In genomic region chr12:53071591-53072551, GRCh38 we compare ENCODE assay signal across 9 cellular contexts. TPM values are rescaled to one million over a fixed set of nuclear protein-coding genes. Genes with fewer than 3 reads are reported as not detected.
DNase-seq lines count a peak whose midpoint lies in the region; ATAC-seq and TF ChIP-seq lines count a peak whose summit lies in the region.
"Had no signal": no experiment of that assay in that cellular context is flagged by ENCODE, and none has a peak within 500 bp of the region (broad histone marks: within the 10 kb centered on the region; RNA-seq: fewer than 3 reads in every experiment).

No MANE protein-coding gene starts in this region.

- no peak overlapping the region for H3K4me3 Mint-ChIP-seq in WTC11
- no peak overlapping the region for H3K4me3 Mint-ChIP-seq in activated CD8-positive, alpha-beta memory T cell treated with anti-CD3 and anti-CD28 coated beads, Interleukin-2, amount 10 ng/mL, durations not matched to agents 7 days and 5 days

- no peak overlapping the region for H3K27ac Mint-ChIP-seq in WTC11
- no peak overlapping the region for H3K27ac Mint-ChIP-seq in activated CD8-positive, alpha-beta memory T cell treated with anti-CD3 and anti-CD28 coated beads, Interleukin-2, amount 10 ng/mL, durations not matched to agents 7 days and 5 days

- peaks cover 28% of the 10 kb centered on the region for H3K4me1 Mint-ChIP-seq in WTC11
- H3K4me1 Mint-ChIP-seq in activated CD8-positive, alpha-beta memory T cell treated with anti-CD3 and anti-CD28 coated beads, Interleukin-2, amount 10 ng/mL, durations not matched to agents 7 days and 5 days: peaks cover 2% of the 10 kb centered on the region

- CTCF ChIA-PET in WTC11 (lab: Charles Lee): interaction anchor here (1.0 to 7.8 kb wide), 10 partner anchors 11 to 250 kb away, joined by 3 to 97 read pairs (median 12); partner anchors contain the start of genes AAAS, IGFBP6, SOAT2 and TNS2
- CTCF ChIA-PET in activated CD8-positive, alpha-beta memory T cell treated with anti-CD3 and anti-CD28 coated beads, Interleukin-2, amount 10 ng/mL, durations not matched to agents 7 days and 5 days (lab: Charles Lee): interaction anchor here (0.8 to 1.6 kb wide), 7 partner anchors 14 to 250 kb away, joined by 3 to 4 read pairs (median 3); partner anchors contain the start of gene AAAS

- ATAC-seq in WTC11 (no peak), Right ventricle myocardium superior (ENCODE audit: poor library complexity) (peak; percentile 67)
- ATAC-seq in activated CD8-positive, alpha-beta memory T cell treated with anti-CD3 and anti-CD28 coated beads, Interleukin-2, amount 10 ng/mL, durations not matched to agents 7 days and 5 days: no peak

- no peaks in the 10 kb centered on the region; the same call in none of the 2 replicates for H3K27me3 Mint-ChIP-seq in WTC11 (ENCODE audit: low read depth)
- H3K27me3 Mint-ChIP-seq in activated CD8-positive, alpha-beta memory T cell treated with anti-CD3 and anti-CD28 coated beads, Interleukin-2, amount 10 ng/mL, durations not matched to agents 7 days and 5 days: no peaks in the 10 kb centered on the region

- no peaks in the 10 kb centered on the region for H3K9me3 Mint-ChIP-seq in WTC11
- no peaks in the 10 kb centered on the region for H3K9me3 Mint-ChIP-seq in activated CD8-positive, alpha-beta memory T cell treated with anti-CD3 and anti-CD28 coated beads, Interleukin-2, amount 10 ng/mL, durations not matched to agents 7 days and 5 days (ENCODE audit: low read depth)

- H3K36me3 Mint-ChIP-seq in WTC11: peaks cover 12% of the 10 kb centered on the region; the same call in 1 of the 2 replicates
- peaks cover 12% of the 10 kb centered on the region for H3K36me3 Mint-ChIP-seq in activated CD8-positive, alpha-beta memory T cell treated with anti-CD3 and anti-CD28 coated beads, Interleukin-2, amount 10 ng/mL, durations not matched to agents 7 days and 5 days

- POLR2A ChIA-PET in WTC11 (lab: Charles Lee): no interaction called here

- intact Hi-C loops in Right ventricle myocardium superior (cut with DNase I) (no loop called here), posterior vena cava (cut with DNase I) (no loop called here)

- DNase-seq in DMS79 (lab: John Stamatoyannopoulos, UW) (peak; percentile 22), WTC11 (ENCODE audit: low spot score) (no peak), Right ventricle myocardium superior (peak; percentile 91), posterior vena cava (ENCODE audit: low spot score) (peak; percentile 96), HCEC 1CT (no peak), putamen (ENCODE audit: low spot score) (no peak)
- DNase-seq in activated CD8-positive, alpha-beta memory T cell treated with anti-CD3 and anti-CD28 coated beads, Interleukin-2, amount 10 ng/mL, durations not matched to agents 7 days and 5 days: no peak
- DNase-seq in activated CD4-positive, alpha-beta T cell treated with anti-CD3 and anti-CD28 coated beads for 4 hours: no peak
- DNase-seq: activated CD8-positive, alpha-beta memory T cell treated with anti-CD3 and anti-CD28 coated beads, Interleukin-2, amount 50 U/mL, for 48 hours had no signal

- TF ChIP-seq CTCF in WTC11 (IDR thresholded peaks at IDR 0.05): no peak

TF ChIP-seq in WTC11, 78 proteins besides CTCF, POLR2A, EP300 and RAD21:
- TF ChIP-seq ZNF423 (CRISPR knock-in tag; IDR thresholded peaks at IDR 0.05): peak; percentile 31; the same call in 1 of the 2 replicates
- TF ChIP-seq ZNF219 (CRISPR knock-in tag; IDR thresholded peaks at IDR 0.05; ENCODE audit: borderline replicate concordance): no peak

RNA-seq across cellular contexts. Expression of gene SPRYD3, which starts 7.3 kb away (rescaled TPM):
- total RNA-seq in WTC11 (2021): 6.5 to 11.9 TPM (median 6.8 TPM) in 3 replicates
- total RNA-seq in Right ventricle myocardium superior: 37.8 TPM
- total RNA-seq in posterior vena cava: 10 to 100 TPM; 77.6 to 90.5 TPM
- total RNA-seq in activated CD8-positive, alpha-beta memory T cell treated with anti-CD3 and anti-CD28 coated beads, Interleukin-2, amount 10 ng/mL, durations not matched to agents 7 days and 5 days: 10 to 100 TPM; 27.8 to 29.7 TPM

RNA-seq across cellular contexts. Expression of gene TNS2, which starts 22.0 kb away (rescaled TPM):
- total RNA-seq in WTC11 (2021) (3.4 to 7.7 TPM (median 4.1 TPM) in 3 replicates), Right ventricle myocardium superior (107 TPM), posterior vena cava (100 to 1,000 TPM; 139 to 218 TPM)
- under 1 TPM; 0.58 to 0.89 TPM for total RNA-seq in activated CD8-positive, alpha-beta memory T cell treated with anti-CD3 and anti-CD28 coated beads, Interleukin-2, amount 10 ng/mL, durations not matched to agents 7 days and 5 days

RNA-seq across cellular contexts. Expression of gene IGFBP6, which starts 25.6 kb away (rescaled TPM):
- 6.4 to 11.2 TPM (median 7.4 TPM) in 3 replicates for total RNA-seq in WTC11 (2021)
- 50.2 TPM for total RNA-seq in Right ventricle myocardium superior
- total RNA-seq in posterior vena cava: 100 to 1,000 TPM; 679 to 733 TPM
- total RNA-seq in activated CD8-positive, alpha-beta memory T cell treated with anti-CD3 and anti-CD28 coated beads, Interleukin-2, amount 10 ng/mL, durations not matched to agents 7 days and 5 days: 1 to 10 TPM; 1.8 to 3.9 TPM

RNA-seq across cellular contexts. Expression of gene SOAT2, which starts 31.4 kb away (rescaled TPM):
- not detected in 3 replicates for total RNA-seq in WTC11 (2021)
- not detected for total RNA-seq in Right ventricle myocardium superior
- total RNA-seq in posterior vena cava: under 1 TPM; 0.32 to 0.90 TPM
- total RNA-seq in activated CD8-positive, alpha-beta memory T cell treated with anti-CD3 and anti-CD28 coated beads, Interleukin-2, amount 10 ng/mL, durations not matched to agents 7 days and 5 days: 1 to 10 TPM; 1.1 to 5.9 TPM

Comparison
In these comparisons a context has a peak if more than half of its experiments do, and no peak if none do; other contexts are left out.
1. DNase-seq: peak in DMS79 (single experiment), Right ventricle myocardium superior (single experiment) and posterior vena cava (single experiment); none in WTC11 (single experiment), HCEC 1CT (single experiment), putamen (single experiment), activated CD8-positive, alpha-beta memory T cell treated with anti-CD3 and anti-CD28 coated beads, Interleukin-2, amount 10 ng/mL, durations not matched to agents 7 days and 5 days (single experiment) and activated CD4-positive, alpha-beta T cell treated with anti-CD3 and anti-CD28 coated beads for 4 hours (0 of 2).
2. RNA of gene TNS2, which starts 22.0 kb away (total RNA-seq): 139 to 218 TPM in posterior vena cava and 107 TPM in Right ventricle myocardium superior (single experiment); 3.4 to 7.7 TPM in WTC11 and 0.58 to 0.89 TPM in activated CD8-positive, alpha-beta memory T cell treated with anti-CD3 and anti-CD28 coated beads, Interleukin-2, amount 10 ng/mL, durations not matched to agents 7 days and 5 days; every median in the first group is over 10 times any median in the second.
3. RNA of gene IGFBP6, which starts 25.6 kb away (total RNA-seq): 679 to 733 TPM in posterior vena cava; 50.2 TPM in Right ventricle myocardium superior (single experiment), 6.4 to 11.2 TPM in WTC11 and 1.8 to 3.9 TPM in activated CD8-positive, alpha-beta memory T cell treated with anti-CD3 and anti-CD28 coated beads, Interleukin-2, amount 10 ng/mL, durations not matched to agents 7 days and 5 days; every median in the first group is over 10 times any median in the second.